13 cellular contexts compared by ENCODE assay signal in genomic region chr7:138926241-138926612, GRCh38. TPM values are rescaled to one million over a fixed set of nuclear protein-coding genes. Genes with fewer than 3 reads are reported as not detected.
DNase-seq lines count a peak whose midpoint lies in the region; ATAC-seq and TF ChIP-seq lines count a peak whose summit lies in the region.
"Had no signal": no experiment of that assay in that cellular context is flagged by ENCODE, and none has a peak within 500 bp of the region (broad histone marks: within the 10 kb centered on the region; RNA-seq: fewer than 3 reads in every experiment).

No MANE protein-coding gene starts in this region.

- peak overlapping the region; percentile 78 for H3K27ac Mint-ChIP-seq in progenitor cell of endocrine pancreas
- H3K27ac Mint-ChIP-seq: activated T-helper 1 cell treated with anti-CD3 and anti-CD28 coated beads, Interleukin-12 subunit alpha, Interleukin-12 subunit beta, Interleukin-2, Interleukin-4 antibody, amounts not matched to agents 30 ng/mL and 10 ng/mL and 1 ng/mL, durations not matched to agents 14 hours and 24 hours and 36 hours; CD4-positive, alpha-beta T cell had no signal

- no peaks in the 10 kb centered on the region for H3K9me3 Mint-ChIP-seq in progenitor cell of endocrine pancreas (ENCODE audit: low read depth)
- H3K9me3 Mint-ChIP-seq: activated T-helper 1 cell treated with anti-CD3 and anti-CD28 coated beads, Interleukin-12 subunit alpha, Interleukin-12 subunit beta, Interleukin-2, Interleukin-4 antibody, amounts not matched to agents 30 ng/mL and 10 ng/mL and 1 ng/mL, durations not matched to agents 14 hours and 24 hours and 36 hours; CD4-positive, alpha-beta T cell had no signal

- TF ChIP-seq CTCF in progenitor cell of endocrine pancreas (IDR thresholded peaks at IDR 0.05; ENCODE audit: unreplicated experiment): no peak
- TF ChIP-seq CTCF in foreskin fibroblast (IDR thresholded peaks at IDR 0.05; ENCODE audit: low read depth, low read length): no peak

- no peak overlapping the region for H3K4me3 ChIP-seq in foreskin fibroblast (ENCODE audit: low read depth in 1 of 2, low read length in 2 of 2)

- peak; percentile 20 for ATAC-seq in GM19395 (IDR thresholded peaks at IDR 0.05; ENCODE audit: unreplicated experiment)
- ATAC-seq in HG02642 (IDR thresholded peaks at IDR 0.05; ENCODE audit: poor library complexity, unreplicated experiment): peak; percentile 11
- peak; percentile 46; the same call in 2 of the 3 replicates for ATAC-seq in SK-N-SH treated with all-trans-retinoic acid at 6 μM for 48 hours

- no peaks in the 10 kb centered on the region for H3K27me3 Mint-ChIP-seq in progenitor cell of endocrine pancreas
- H3K27me3 Mint-ChIP-seq: CD4-positive, alpha-beta T cell had no signal

- H3K4me1 Mint-ChIP-seq in progenitor cell of endocrine pancreas (ENCODE audit: low read depth): peaks cover 6% of the 10 kb centered on the region

- H3K36me3 Mint-ChIP-seq in progenitor cell of endocrine pancreas (ENCODE audit: insufficient read depth): peaks cover 7% of the 10 kb centered on the region

- H3K4me3 Mint-ChIP-seq in progenitor cell of endocrine pancreas (ENCODE audit: low read depth): no peak overlapping the region
- H3K4me3 Mint-ChIP-seq: activated T-helper 1 cell treated with anti-CD3 and anti-CD28 coated beads, Interleukin-12 subunit alpha, Interleukin-12 subunit beta, Interleukin-2, Interleukin-4 antibody, amounts not matched to agents 30 ng/mL and 10 ng/mL and 1 ng/mL, durations not matched to agents 14 hours and 24 hours and 36 hours; CD4-positive, alpha-beta T cell had no signal

- no peak for DNase-seq in progenitor cell of endocrine pancreas (ENCODE audit: low spot score, unreplicated experiment)
- DNase-seq in foreskin fibroblast: no peak
- no peak for DNase-seq in GM03348 (ENCODE audit: low spot score)
- DNase-seq in SW 1271 (lab: John Stamatoyannopoulos, UW): no peak
- DNase-seq: activated CD4-positive, alpha-beta T cell treated with anti-CD3 and anti-CD28 coated beads for 4 hours; anterior cingulate cortex; CD4-positive, alpha-beta T cell; dermis blood vessel endothelial cell; NCI-H1105 had no signal

TF ChIP-seq in SK-N-SH treated with all-trans-retinoic acid at 6 μM for 48 hours, 23 proteins besides CTCF, POLR2A, EP300 and RAD21:
- TF ChIP-seq ARNTL (CRISPR knock-in tag; IDR thresholded peaks at IDR 0.05; ENCODE audit: borderline replicate concordance, low read depth) (no peak), ZNF565 (CRISPR knock-in tag; conservative IDR thresholded peaks at IDR 0.05; ENCODE audit: low read depth) (no peak), POU6F1 (CRISPR knock-in tag; IDR thresholded peaks at IDR 0.05; ENCODE audit: borderline replicate concordance, low read depth) (no peak), BACH2 (CRISPR knock-in tag; IDR thresholded peaks at IDR 0.05; ENCODE audit: borderline replicate concordance) (no peak)

RNA-seq across cellular contexts. Expression of gene KIAA1549, which starts 55.0 kb away (rescaled TPM):
- 43.1 and 45.8 TPM in 2 replicates for total RNA-seq in progenitor cell of endocrine pancreas
- total RNA-seq: CD4-positive, alpha-beta T cell had no signal
